ENCODE assay signal across 8 cellular contexts in genomic region chr7:152522551-152522950, GRCh38.
DNase-seq lines count a peak whose midpoint lies in the region; ATAC-seq and TF ChIP-seq lines count a peak whose summit lies in the region.

No MANE protein-coding gene starts in this region.

- H3K27ac Mint-ChIP-seq in CD14-positive monocyte: peak overlapping the region in 1 of 7 donors; percentile 45

- DNase-seq in CD14-positive monocyte (ENCODE audit: low spot score) (no peak), NCI-H2196 treated with DMSO at 0.1 percent for 48 hours (lab: John Stamatoyannopoulos, UW; ENCODE audit: unreplicated experiment) (peak; percentile 53), dermis blood vessel endothelial cell (peak; percentile 26), nucleus accumbens (lab: John Stamatoyannopoulos, UW) (peak in 48 of 56 donors; percentile 5 to 67 (median 31)), SKM-1 (lab: John Stamatoyannopoulos, UW; ENCODE audit: unreplicated experiment) (no peak), CD1c-positive myeloid dendritic cell (ENCODE audit: extremely low spot score) (no peak)

- intact Hi-C loops in CD14-positive monocyte (cut with micrococcal nuclease): no loop called here

- H3K4me3 Mint-ChIP-seq in CD14-positive monocyte: peak overlapping the region; percentile 23 to 48

- H3K36me3 Mint-ChIP-seq in CD14-positive monocyte: no peaks in the 10 kb centered on the region

- H3K27me3 Mint-ChIP-seq in CD14-positive monocyte (ENCODE audit: low read depth in 3 of 3): peaks cover 1 to 5% (median 3%) of the 10 kb centered on the region in 3 donors

- no peak for TF ChIP-seq CTCF in CD14-positive monocyte (IDR thresholded peaks at IDR 0.05)

- H3K4me1 Mint-ChIP-seq in CD14-positive monocyte: peaks cover 8% of the 10 kb centered on the region

- H3K9me3 Mint-ChIP-seq in CD14-positive monocyte: peaks cover 0 to 10% (median 5%) of the 10 kb centered on the region in 7 donors

- ATAC-seq in HG02678 (IDR thresholded peaks at IDR 0.05; ENCODE audit: unreplicated experiment) (no peak), HG03139 (IDR thresholded peaks at IDR 0.05; ENCODE audit: unreplicated experiment) (no peak)

Comparison
In these comparisons a context has a peak if more than half of its experiments do, and no peak if none do; other contexts are left out.
1. DNase-seq: peak in NCI-H2196 treated with DMSO at 0.1 percent for 48 hours (single experiment), dermis blood vessel endothelial cell (single experiment) and nucleus accumbens (48 of 56); none in CD14-positive monocyte (single experiment), SKM-1 (single experiment) and CD1c-positive myeloid dendritic cell (single experiment).